In the genomic region with DNA sequence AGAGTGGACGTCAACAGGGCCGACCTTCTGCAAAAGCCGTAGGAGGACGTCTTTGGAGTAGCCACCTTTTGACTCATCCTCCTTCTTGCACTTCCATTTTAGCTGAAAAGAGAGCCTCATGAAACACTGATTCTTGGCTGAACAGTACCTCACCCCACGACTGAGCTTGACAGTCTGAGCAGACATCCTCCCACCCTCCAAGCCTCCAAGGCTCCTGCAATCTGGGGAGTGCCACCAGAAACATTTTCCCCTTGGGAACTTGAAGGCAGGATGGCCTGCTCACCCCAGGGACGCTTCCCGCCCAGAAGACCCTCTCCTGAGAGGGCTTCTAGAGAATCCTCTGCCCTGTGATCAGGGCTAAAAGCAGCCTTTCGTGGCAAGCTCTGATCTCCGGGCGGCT, we compare ENCODE assay signal across 23 cellular contexts. TPM values are rescaled to one million over a fixed set of nuclear protein-coding genes. Genes with fewer than 3 reads are reported as not detected.
"Had no signal": no experiment of that assay in that cellular context is flagged by ENCODE, and none has a peak within 500 bp of the region (broad histone marks: within the 10 kb centered on the region; RNA-seq: fewer than 3 reads in every experiment).

No MANE protein-coding gene starts in this region.

- H3K4me1 Mint-ChIP-seq: neural crest cell had no signal

- H3K27ac ChIP-seq: dorsolateral prefrontal cortex, epithelial cell of prostate, esophagus muscularis mucosa, gastrocnemius medialis, left ventricle myocardium inferior, pancreas, tibial artery, upper lobe of right lung, vagina had no signal

- H3K4me1 ChIP-seq: left ventricle myocardium inferior, pancreas had no signal

- H3K4me3 ChIP-seq: dorsolateral prefrontal cortex, esophagus muscularis mucosa, gastrocnemius medialis, left ventricle myocardium inferior, lung, pancreas, tibial artery, upper lobe of right lung, vagina had no signal

- H3K27me3 ChIP-seq: dorsolateral prefrontal cortex, esophagus muscularis mucosa, gastrocnemius medialis, pancreas, tibial artery, upper lobe of right lung, vagina had no signal

- ATAC-seq: pancreas, right cardiac atrium, upper lobe of right lung had no signal

- DNase-seq: cortex of kidney; dorsolateral prefrontal cortex; effector CD8-positive, alpha-beta T cell; gastrocnemius medialis; left ventricle myocardium inferior; mesendoderm; naive B cell; occipital lobe; right cardiac atrium; small intestine; stimulated activated CD4-positive, alpha-beta T cell treated with anti-CD3 and anti-CD28 coated beads, Interleukin-2, amount 100 ng/mL, for 48 hours; tibial artery; upper lobe of right lung had no signal

- H3K9me3 Mint-ChIP-seq: naive B cell; neural crest cell; stimulated activated naive CD8-positive, alpha-beta T cell treated with anti-CD3 and anti-CD28 coated beads, Interleukin-15, Interleukin-2, amounts not matched to agents 100 ng/mL and 50 ng/mL, for 24 hours had no signal

- H3K27me3 Mint-ChIP-seq: naive B cell; progenitor cell of endocrine pancreas; stimulated activated naive CD8-positive, alpha-beta T cell treated with anti-CD3 and anti-CD28 coated beads, Interleukin-15, Interleukin-2, amounts not matched to agents 100 ng/mL and 50 ng/mL, for 24 hours had no signal

- H3K27ac Mint-ChIP-seq: naive B cell; progenitor cell of endocrine pancreas; stimulated activated naive CD8-positive, alpha-beta T cell treated with anti-CD3 and anti-CD28 coated beads, Interleukin-15, Interleukin-2, amounts not matched to agents 100 ng/mL and 50 ng/mL, for 24 hours had no signal

- H3K4me3 Mint-ChIP-seq: naive B cell; neural crest cell; stimulated activated naive CD8-positive, alpha-beta T cell treated with anti-CD3 and anti-CD28 coated beads, Interleukin-15, Interleukin-2, amounts not matched to agents 100 ng/mL and 50 ng/mL, for 24 hours had no signal

- H3K9me3 ChIP-seq: esophagus muscularis mucosa, gastrocnemius medialis, left ventricle myocardium inferior, pancreas, tibial artery, upper lobe of right lung, vagina had no signal

RNA-seq across cellular contexts. Expression of a gene that starts 5.2 kb away (rescaled TPM):
- total RNA-seq: fibroblast of villous mesenchyme, occipital lobe, temporal lobe had no signal
